ENCODE assay signal across 15 cellular contexts in the genomic region with DNA sequence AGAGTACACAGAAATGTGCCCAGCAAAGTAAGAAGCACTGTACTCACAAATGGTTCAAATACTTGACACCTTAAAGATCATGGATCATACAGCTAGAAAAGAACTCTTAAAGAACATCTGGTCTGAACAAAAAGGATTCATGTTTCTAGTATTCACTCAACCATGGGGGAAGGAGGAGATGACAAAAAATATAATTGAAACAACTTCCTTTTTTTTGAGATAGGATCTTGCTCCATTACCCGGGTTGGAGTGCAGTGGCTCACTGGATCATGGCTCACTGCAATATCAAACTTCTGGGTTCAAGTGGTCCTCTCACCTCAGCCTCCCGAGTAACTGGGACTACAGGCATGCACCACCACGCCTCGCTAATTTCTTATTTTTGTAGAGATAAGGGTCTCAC. TPM values are rescaled to one million over a fixed set of nuclear protein-coding genes. Genes with fewer than 3 reads are reported as not detected.
DNase-seq lines count a peak whose midpoint lies in the region; ATAC-seq and TF ChIP-seq lines count a peak whose summit lies in the region.
"Had no signal": no experiment of that assay in that cellular context is flagged by ENCODE, and none has a peak within 500 bp of the region (broad histone marks: within the 10 kb centered on the region; RNA-seq: fewer than 3 reads in every experiment).

No MANE protein-coding gene starts in this region.

- peak overlapping the region; percentile 58 for H3K4me3 Mint-ChIP-seq in CD4-positive, alpha-beta T cell
- no peak overlapping the region for H3K4me3 Mint-ChIP-seq in WTC11
- H3K4me3 Mint-ChIP-seq in naive thymus-derived CD4-positive, alpha-beta T cell: peak overlapping the region; percentile 6 to 77 (median 59)
- H3K4me3 Mint-ChIP-seq: H9 had no signal

- no peaks in the 10 kb centered on the region for H3K9me3 Mint-ChIP-seq in CD4-positive, alpha-beta T cell
- peaks cover 10% of the 10 kb centered on the region for H3K9me3 Mint-ChIP-seq in WTC11
- H3K9me3 Mint-ChIP-seq in naive thymus-derived CD4-positive, alpha-beta T cell: no peaks in the 10 kb centered on the region
- H3K9me3 Mint-ChIP-seq: H9 had no signal

- intact Hi-C loops in CD4-positive, alpha-beta T cell (cut with DNase I, micrococcal nuclease): no loop called here
- intact Hi-C loops in naive thymus-derived CD4-positive, alpha-beta T cell (cut with micrococcal nuclease): no loop called here
- intact Hi-C loops in posterior vena cava (cut with DNase I): no loop called here

- no peak overlapping the region for H3K27ac ChIP-seq in CD4-positive, alpha-beta T cell (ENCODE audit: low read depth, low read length)
- H3K27ac ChIP-seq in naive thymus-derived CD4-positive, alpha-beta T cell (ENCODE audit: low read depth, low read length): peak overlapping the region; percentile 27
- H3K27ac ChIP-seq: heart left ventricle, sigmoid colon had no signal

- no peak for TF ChIP-seq CTCF in CD4-positive, alpha-beta T cell (IDR thresholded peaks at IDR 0.05)
- no peak for TF ChIP-seq CTCF in WTC11 (IDR thresholded peaks at IDR 0.05)

- CTCF ChIA-PET in CD4-positive, alpha-beta T cell (lab: Charles Lee): no interaction called here
- CTCF ChIA-PET in WTC11 (lab: Charles Lee): no interaction called here
- CTCF ChIA-PET in naive thymus-derived CD4-positive, alpha-beta T cell (lab: Charles Lee): no interaction called here

- H3K4me1 ChIP-seq in naive thymus-derived CD4-positive, alpha-beta T cell (ENCODE audit: control insufficient read depth in 2 of 2, insufficient read depth in 2 of 2, low read length in 2 of 2): peaks cover 36 to 45% of the 10 kb centered on the region in 2 donors

- H3K27ac Mint-ChIP-seq in CD4-positive, alpha-beta T cell: peak overlapping the region; percentile 15
- H3K27ac Mint-ChIP-seq in WTC11: peak overlapping the region; percentile 62; the same call in 1 of the 2 replicates
- peak overlapping the region in 5 of 9 donors; percentile 3 to 60 (median 37) for H3K27ac Mint-ChIP-seq in naive thymus-derived CD4-positive, alpha-beta T cell

- peaks cover 83% of the 10 kb centered on the region for H3K36me3 Mint-ChIP-seq in CD4-positive, alpha-beta T cell (ENCODE audit: low read depth)
- peaks cover 66% of the 10 kb centered on the region for H3K36me3 Mint-ChIP-seq in WTC11
- peaks cover 0 to 46% (median 29%) of the 10 kb centered on the region in 5 donors for H3K36me3 Mint-ChIP-seq in naive thymus-derived CD4-positive, alpha-beta T cell

- H3K4me1 Mint-ChIP-seq in CD4-positive, alpha-beta T cell (ENCODE audit: low read depth): peaks cover 86% of the 10 kb centered on the region
- peaks cover 77% of the 10 kb centered on the region for H3K4me1 Mint-ChIP-seq in WTC11
- peaks cover 61 to 93% (median 82%) of the 10 kb centered on the region in 7 donors for H3K4me1 Mint-ChIP-seq in naive thymus-derived CD4-positive, alpha-beta T cell

- no peaks in the 10 kb centered on the region for H3K27me3 Mint-ChIP-seq in CD4-positive, alpha-beta T cell
- H3K27me3 Mint-ChIP-seq in WTC11 (ENCODE audit: low read depth): no peaks in the 10 kb centered on the region
- H3K27me3 Mint-ChIP-seq in naive thymus-derived CD4-positive, alpha-beta T cell: no peaks in the 10 kb centered on the region

- no peak overlapping the region for H3K4me3 ChIP-seq in naive thymus-derived CD4-positive, alpha-beta T cell (ENCODE audit: low read length)
- H3K4me3 ChIP-seq: heart left ventricle, sigmoid colon had no signal

- no peaks in the 10 kb centered on the region for H3K9me3 ChIP-seq in CD4-positive, alpha-beta T cell (ENCODE audit: control insufficient read depth, low read length)
- H3K9me3 ChIP-seq in naive thymus-derived CD4-positive, alpha-beta T cell (ENCODE audit: control insufficient read depth in 2 of 3, low read length in 3 of 3): no peaks in the 10 kb centered on the region
- H3K9me3 ChIP-seq: heart left ventricle, sigmoid colon had no signal

- POLR2A ChIA-PET in CD4-positive, alpha-beta T cell (lab: Charles Lee): no interaction called here
- POLR2A ChIA-PET in WTC11 (lab: Charles Lee): no interaction called here
- POLR2A ChIA-PET in naive thymus-derived CD4-positive, alpha-beta T cell (lab: Charles Lee): no interaction called here

- no peak for ATAC-seq in CD4-positive, alpha-beta T cell (ENCODE audit: poor library complexity)
- peak; percentile 28 for ATAC-seq in GM18868 (IDR thresholded peaks at IDR 0.05; ENCODE audit: unreplicated experiment)
- ATAC-seq in WTC11: no peak
- ATAC-seq in naive thymus-derived CD4-positive, alpha-beta T cell: no peak
- ATAC-seq in GM19452 (IDR thresholded peaks at IDR 0.05; ENCODE audit: unreplicated experiment): no peak
- ATAC-seq in HG02588 (IDR thresholded peaks at IDR 0.05; ENCODE audit: unreplicated experiment): no peak
- ATAC-seq: heart left ventricle, left colon had no signal

- peaks cover 0 to 19% (median 12%) of the 10 kb centered on the region in 3 experiments for H3K36me3 ChIP-seq in naive thymus-derived CD4-positive, alpha-beta T cell (ENCODE audit: control insufficient read depth in 2 of 3, insufficient read depth in 3 of 3, low read length in 3 of 3)

- H3K27me3 ChIP-seq in CD4-positive, alpha-beta T cell (ENCODE audit: control insufficient read depth, insufficient read depth, low read length): no peaks in the 10 kb centered on the region
- H3K27me3 ChIP-seq in naive thymus-derived CD4-positive, alpha-beta T cell (ENCODE audit: control insufficient read depth in 2 of 2, insufficient read depth in 2 of 2, low read length in 2 of 2): no peaks in the 10 kb centered on the region
- H3K27me3 ChIP-seq: heart left ventricle, sigmoid colon had no signal

- DNase-seq in CD4-positive, alpha-beta T cell: no peak
- DNase-seq in WTC11 (ENCODE audit: low spot score) (no peak), posterior vena cava (ENCODE audit: low spot score) (no peak)
- DNase-seq in naive thymus-derived CD4-positive, alpha-beta T cell: no peak
- DNase-seq: activated CD8-positive, alpha-beta memory T cell treated with anti-CD3 and anti-CD28 coated beads, Interleukin-2, amount 50 U/mL, for 48 hours; DMS 273 treated with DMSO at 0.1 percent for 48 hours; H9; heart left ventricle; left colon; NCI-H510A; sigmoid colon; T-helper 9 cell had no signal

TF ChIP-seq in WTC11, 78 proteins besides CTCF, POLR2A, EP300 and RAD21:
- TF ChIP-seq NR1H2 (CRISPR knock-in tag; IDR thresholded peaks at IDR 0.05) (no peak), STAT6 (CRISPR knock-in tag; conservative IDR thresholded peaks at IDR 0.05; ENCODE audit: low read depth) (no peak), NR3C1 (CRISPR knock-in tag; conservative IDR thresholded peaks at IDR 0.05; ENCODE audit: low read depth) (no peak), E2F1 (CRISPR knock-in tag; IDR thresholded peaks at IDR 0.05) (no peak)
- TF ChIP-seq, protein P1, sequence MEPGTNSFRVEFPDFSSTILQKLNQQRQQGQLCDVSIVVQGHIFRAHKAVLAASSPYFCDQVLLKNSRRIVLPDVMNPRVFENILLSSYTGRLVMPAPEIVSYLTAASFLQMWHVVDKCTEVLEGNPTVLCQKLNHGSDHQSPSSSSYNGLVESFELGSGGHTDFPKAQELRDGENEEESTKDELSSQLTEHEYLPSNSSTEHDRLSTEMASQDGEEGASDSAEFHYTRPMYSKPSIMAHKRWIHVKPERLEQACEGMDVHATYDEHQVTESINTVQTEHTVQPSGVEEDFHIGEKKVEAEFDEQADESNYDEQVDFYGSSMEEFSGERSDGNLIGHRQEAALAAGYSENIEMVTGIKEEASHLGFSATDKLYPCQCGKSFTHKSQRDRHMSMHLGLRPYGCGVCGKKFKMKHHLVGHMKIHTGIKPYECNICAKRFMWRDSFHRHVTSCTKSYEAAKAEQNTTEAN (CRISPR knock-in tag; IDR thresholded peaks at IDR 0.05): no peak

RNA-seq across cellular contexts. Expression of gene DHX15, which starts 6.0 kb away (rescaled TPM):
- 100 to 1,000 TPM; 208 to 209 TPM for total RNA-seq in CD4-positive, alpha-beta T cell
- total RNA-seq in WTC11 (2021) (210 to 240 TPM (median 213 TPM) in 3 replicates), posterior vena cava (10 to 100 TPM; 81.7 to 99.2 TPM)
- total RNA-seq in naive thymus-derived CD4-positive, alpha-beta T cell: 100 to 1,000 TPM; 137 to 186 (median 139) TPM
- 10 to 100 TPM; 44.5 to 69.2 TPM for polyA plus RNA-seq in naive thymus-derived CD4-positive, alpha-beta T cell
